1 cellular context compared by ENCODE assay signal in genomic region chr17:44499722-44500121, GRCh38.
TF ChIP-seq lines count a peak whose summit lies in the region.

No MANE protein-coding gene starts in this region.

TF ChIP-seq in K562, 482 proteins besides CTCF, POLR2A, EP300 and RAD21:
- TF ChIP-seq MEIS2 (IDR thresholded peaks at IDR 0.05; ENCODE audit: partially characterized antibody) (peak; percentile 57), ZNF609 (CRISPR knock-in tag; IDR thresholded peaks at IDR 0.05; ENCODE audit: borderline replicate concordance) (no peak), PBX2 (CRISPR knock-in tag; IDR thresholded peaks at IDR 0.05; ENCODE audit: low read depth) (no peak), PBX2 (tag; conservative IDR thresholded peaks at IDR 0.05; ENCODE audit: low read depth) (peak; percentile 47; the same call in 1 of the 2 replicates)
